ENCODE assay signal across 11 cellular contexts in genomic region chr15:51907136-51907862, GRCh38.
DNase-seq lines count a peak whose midpoint lies in the region; ATAC-seq and TF ChIP-seq lines count a peak whose summit lies in the region.
"Had no signal": no experiment of that assay in that cellular context is flagged by ENCODE, and none has a peak within 500 bp of the region (broad histone marks: within the 10 kb centered on the region; RNA-seq: fewer than 3 reads in every experiment).

No MANE protein-coding gene starts in this region.

- peak; percentile 34 for TF ChIP-seq CTCF in brain microvascular endothelial cell (IDR thresholded peaks at IDR 0.05; ENCODE audit: low read depth, low read length, missing control alignments)

- no peaks in the 10 kb centered on the region for H3K27me3 Mint-ChIP-seq in activated CD4-positive, alpha-beta memory T cell treated with anti-CD3 and anti-CD28 coated beads for 36 hours

- H3K27ac Mint-ChIP-seq in activated CD4-positive, alpha-beta memory T cell treated with anti-CD3 and anti-CD28 coated beads for 36 hours: no peak overlapping the region

- H3K27ac ChIP-seq in brain microvascular endothelial cell: peak overlapping the region; percentile 10
- H3K27ac ChIP-seq: heart right ventricle had no signal

- peaks cover 37% of the 10 kb centered on the region for H3K36me3 ChIP-seq in brain microvascular endothelial cell (replicated peaks)

- no peak overlapping the region for H3K4me3 ChIP-seq in brain microvascular endothelial cell (ENCODE audit: low read depth, low read length)
- H3K4me3 ChIP-seq: heart right ventricle, skin epidermis had no signal

- DNase-seq in G401 (ENCODE audit: low spot score) (peak; percentile 11), NCI-H146 treated with DMSO at 0.1 percent for 48 hours (lab: John Stamatoyannopoulos, UW; ENCODE audit: unreplicated experiment) (peak; percentile 76), brain microvascular endothelial cell (peak; percentile 58), myocyte (ENCODE audit: low read depth) (peak; percentile 72), SK-N-DZ (ENCODE audit: low spot score) (no peak), midbrain (lab: John Stamatoyannopoulos, UW) (no peak)
- no peak for DNase-seq in activated CD4-positive, alpha-beta memory T cell treated with anti-CD3 and anti-CD28 coated beads for 36 hours
- DNase-seq: activated naive CD4-positive, alpha-beta T cell treated with anti-CD3 and anti-CD28 coated beads, Interleukin-2, amount 50 U/mL, for 16 hours; heart right ventricle had no signal

- no peaks in the 10 kb centered on the region for H3K4me1 Mint-ChIP-seq in activated CD4-positive, alpha-beta memory T cell treated with anti-CD3 and anti-CD28 coated beads for 36 hours (ENCODE audit: low read depth)

- no peak overlapping the region for H3K4me3 Mint-ChIP-seq in activated CD4-positive, alpha-beta memory T cell treated with anti-CD3 and anti-CD28 coated beads for 36 hours

- H3K36me3 Mint-ChIP-seq in activated CD4-positive, alpha-beta memory T cell treated with anti-CD3 and anti-CD28 coated beads for 36 hours: peaks cover 30% of the 10 kb centered on the region

- no peaks in the 10 kb centered on the region for H3K9me3 Mint-ChIP-seq in activated CD4-positive, alpha-beta memory T cell treated with anti-CD3 and anti-CD28 coated beads for 36 hours

- ATAC-seq in GM18502 (IDR thresholded peaks at IDR 0.05; ENCODE audit: poor library complexity, unreplicated experiment): no peak

- in situ Hi-C loops in G401 (cut with HindIII; ENCODE audit: low sequenced_read_pairs) (no loop called here), brain microvascular endothelial cell (cut with HindIII; ENCODE audit: low pct_ligation_motif_present, low sequenced_read_pairs) (no loop called here)

- intact Hi-C loops in activated CD4-positive, alpha-beta memory T cell treated with anti-CD3 and anti-CD28 coated beads for 36 hours (cut with micrococcal nuclease): no loop called here

- CTCF ChIA-PET in activated CD4-positive, alpha-beta memory T cell treated with anti-CD3 and anti-CD28 coated beads for 36 hours (lab: Charles Lee): interaction anchor here (0.7 kb wide), 1 partner anchor 19 kb away, joined by 3 read pairs; no protein-coding TSS in a partner anchor

- POLR2A ChIA-PET in activated CD4-positive, alpha-beta memory T cell treated with anti-CD3 and anti-CD28 coated beads for 36 hours (lab: Charles Lee): no interaction called here

- no peaks in the 10 kb centered on the region for H3K27me3 ChIP-seq in brain microvascular endothelial cell (replicated peaks)
- H3K27me3 ChIP-seq: heart right ventricle had no signal

Comparison
In these comparisons a context has a peak if more than half of its experiments do, and no peak if none do; other contexts are left out.
1. DNase-seq: peak in G401 (single experiment), NCI-H146 treated with DMSO at 0.1 percent for 48 hours (single experiment), brain microvascular endothelial cell (single experiment) and myocyte (single experiment); none in activated CD4-positive, alpha-beta memory T cell treated with anti-CD3 and anti-CD28 coated beads for 36 hours (single experiment), SK-N-DZ (single experiment) and midbrain (single experiment).